8 cellular contexts compared by ENCODE assay signal in genomic region chr10:70477661-70478162, GRCh38. TPM values are rescaled to one million over a fixed set of nuclear protein-coding genes. Genes with fewer than 3 reads are reported as not detected.
DNase-seq lines count a peak whose midpoint lies in the region; ATAC-seq, FAIRE-seq and TF ChIP-seq lines count a peak whose summit lies in the region.

No MANE protein-coding gene starts in this region.

- H3K27ac Mint-ChIP-seq in H9 (peak overlapping the region in 2 of 3 experiments; percentile 64 to 89; a peak in 3 of 7 replicates), T-helper 17 cell (peak overlapping the region; percentile 53)

- no peak overlapping the region for H3K14ac ChIP-seq in H9 (ENCODE audit: insufficient read depth, low read length)

- no peaks in the 10 kb centered on the region for H3K9me3 Mint-ChIP-seq in H9

- H3K79me1 ChIP-seq in H9 (ENCODE audit: insufficient read depth, low read depth, low read length, poor library complexity, severe bottlenecking) = peaks cover 2% of the 10 kb centered on the region

- H2BK15ac ChIP-seq in H9 (ENCODE audit: low read depth, low read length) = no peak overlapping the region

- H3K4me1 Mint-ChIP-seq in H9 = peaks cover 32 to 38% of the 10 kb centered on the region in 2 experiments
- peaks cover 31% of the 10 kb centered on the region for H3K4me1 Mint-ChIP-seq in T-helper 17 cell

- H3K23me2 ChIP-seq in H9 (ENCODE audit: insufficient read length, low read depth, low read length, poor library complexity, severe bottlenecking) = peaks cover 14% of the 10 kb centered on the region

- H3K27me3 Mint-ChIP-seq in H9 (ENCODE audit: low read depth) = peaks cover 3% of the 10 kb centered on the region
- H3K27me3 Mint-ChIP-seq in T-helper 17 cell = peaks cover 12% of the 10 kb centered on the region

- H2AFZ ChIP-seq in H9 (ENCODE audit: low read length) = no peak overlapping the region
- no peak overlapping the region for H2AFZ ChIP-seq in HepG2 (ENCODE audit: low read length)

- CTCF ChIA-PET in HepG2 (lab: Yijun Ruan, JAX; ENCODE audit: low intra/inter-chr PET ratio, low total read pairs) = no interaction called here

- no peak overlapping the region for H4K8ac ChIP-seq in H9 (replicated peaks; ENCODE audit: insufficient read length, low read depth, low read length)

- no peak for FAIRE-seq in HepG2 (lab: Jason Lieb, UNC)

- TF ChIP-seq RAD21 in HepG2 (CRISPR knock-in tag; IDR thresholded peaks at IDR 0.05) = no peak

- no peak overlapping the region for H2BK12ac ChIP-seq in H9 (ENCODE audit: insufficient read length, low read depth, low read length)

- H3K4ac ChIP-seq in H9 (ENCODE audit: low read depth, low read length) = no peak overlapping the region

- TF ChIP-seq EP300 in HepG2 (IDR thresholded peaks at IDR 0.05; ENCODE audit: low read depth in 2 of 2, low read length in 2 of 2) = no peak
- no peak for TF ChIP-seq EP300 in HepG2 (CRISPR knock-in tag; IDR thresholded peaks at IDR 0.05; ENCODE audit: borderline replicate concordance)

- ATAC-seq in T-helper 17 cell (peak; percentile 91), HepG2 (peak; percentile 8; the same call in 2 of the 3 replicates), HG02885 (IDR thresholded peaks at IDR 0.05; ENCODE audit: poor library complexity, unreplicated experiment) (no peak), GM21528 (IDR thresholded peaks at IDR 0.05; ENCODE audit: low FRiP score, unreplicated experiment) (no peak)

- no peak for TF ChIP-seq POLR2A in HepG2 (IDR thresholded peaks at IDR 0.05; ENCODE audit: insufficient read depth in 1 of 2, low read depth in 2 of 2, low read length in 2 of 2)

- intact Hi-C loops in HepG2 (cut with micrococcal nuclease; ENCODE audit: unreplicated experiment) = no loop called here

- H2BK20ac ChIP-seq in H9 (ENCODE audit: low read depth, low read length, poor library complexity, severe bottlenecking) = no peak overlapping the region

- DNase-seq in H9 (no peak), T-helper 17 cell (peak; percentile 49 to 72 (median 60)), brain microvascular endothelial cell (no peak), HepG2 (ENCODE audit: low spot score) (peak; percentile 13), amniotic stem cell (lab: John Stamatoyannopoulos, UW) (no peak)
- peak; percentile 51 for DNase-seq in stimulated activated CD8-positive, alpha-beta memory T cell treated with anti-CD3 and anti-CD28 coated beads, Interleukin-15, amount 100 ng/mL, for 1 hour (ENCODE audit: low read depth)

- H3K4me2 ChIP-seq in H9 (ENCODE audit: insufficient read depth, insufficient read length, low read length) (peak overlapping the region; percentile 61), HepG2 (ENCODE audit: low read depth, low read length) (peak overlapping the region; percentile 53)

- H3K9ac ChIP-seq in H9 (ENCODE audit: extremely low read depth, insufficient read length, low read length) = no peak overlapping the region
- H3K9ac ChIP-seq in HepG2 (ENCODE audit: insufficient read depth, low read depth, low read length) = no peak overlapping the region

- POLR2A ChIA-PET in HepG2 (lab: Yijun Ruan, JAX) = no interaction called here

- H3K18ac ChIP-seq in H9 (ENCODE audit: insufficient read length, low read depth, low read length) = no peak overlapping the region

- BruUV-seq in HepG2 (replicated peaks; lab: Mats Ljungman, UMichigan) = no TSS peak

- H3K79me2 ChIP-seq in H9 (ENCODE audit: insufficient read depth, low read length) (peaks cover 1% of the 10 kb centered on the region; the same call in 1 of the 2 replicates), HepG2 (ENCODE audit: insufficient read depth, low read length) (no peaks in the 10 kb centered on the region)

- H3K4me3 ChIP-seq in brain microvascular endothelial cell (ENCODE audit: low read depth, low read length) (peak overlapping the region; percentile 54), HepG2 (replicated peaks in 1 of 3; ENCODE audit: insufficient read depth in 1 of 3, low read depth in 2 of 3, low read length in 3 of 3) (peak overlapping the region in 1 of 3 experiments; percentile 52; a peak in 1 of 6 replicates)

- H3K36me3 Mint-ChIP-seq in H9 (ENCODE audit: insufficient read depth in 1 of 3, low read depth in 3 of 3) (no peaks in the 10 kb centered on the region), T-helper 17 cell (ENCODE audit: low read depth) (peaks cover 3% of the 10 kb centered on the region)

- no peak overlapping the region for H2BK120ac ChIP-seq in H9 (ENCODE audit: low read depth, low read length, poor library complexity, severe bottlenecking)

- H2AK5ac ChIP-seq in H9 (ENCODE audit: insufficient read length, low read length) = no peak overlapping the region

- H3T11ph ChIP-seq in H9 (ENCODE audit: low read length) = no peak overlapping the region

- H3K4me3 Mint-ChIP-seq in H9 = peak overlapping the region; percentile 73 to 85
- H3K4me3 Mint-ChIP-seq in T-helper 17 cell = peak overlapping the region; percentile 87

- TF ChIP-seq CTCF in H9 (conservative IDR thresholded peaks at IDR 0.05) = no peak
- no peak for TF ChIP-seq CTCF in brain microvascular endothelial cell (IDR thresholded peaks at IDR 0.05; ENCODE audit: low read depth, low read length, missing control alignments)
- no peak for TF ChIP-seq CTCF in HepG2 (CRISPR knock-in tag; IDR thresholded peaks at IDR 0.05)

- H3K27ac ChIP-seq in H9 (ENCODE audit: insufficient read length, low read depth, low read length) (no peak overlapping the region), brain microvascular endothelial cell (no peak overlapping the region), HepG2 (ENCODE audit: extremely low read length, insufficient read depth, low read length) (no peak overlapping the region)

- H4K20me1 ChIP-seq in H9 (ENCODE audit: control insufficient read depth, insufficient read depth, insufficient read length) (no peaks in the 10 kb centered on the region), HepG2 (ENCODE audit: insufficient read depth, low read length) (no peaks in the 10 kb centered on the region)

- H3K36me3 ChIP-seq in brain microvascular endothelial cell (replicated peaks) (no peaks in the 10 kb centered on the region), HepG2 (replicated peaks in 1 of 2; ENCODE audit: control insufficient read depth in 1 of 2, insufficient read depth in 2 of 2, low read length in 2 of 2) (no peaks in the 10 kb centered on the region)

- H2BK5ac ChIP-seq in H9 (ENCODE audit: insufficient read length, low read length) = no peak overlapping the region

- H4K5ac ChIP-seq in H9 (ENCODE audit: insufficient read length, low read depth, low read length) = no peak overlapping the region

- H3K4me1 ChIP-seq in H9 (ENCODE audit: insufficient read depth, low read length) = peaks cover 12% of the 10 kb centered on the region
- peaks cover 15% of the 10 kb centered on the region for H3K4me1 ChIP-seq in HepG2 (ENCODE audit: insufficient read depth, low read length)

- H3K56ac ChIP-seq in H9 (ENCODE audit: insufficient read length, low read depth, low read length) = no peak overlapping the region

- in situ Hi-C loops in brain microvascular endothelial cell (cut with HindIII; ENCODE audit: low pct_ligation_motif_present, low sequenced_read_pairs) (no loop called here), HepG2 (cut with HindIII; ENCODE audit: extremely low pct_ligation_motif_present, low pct_unique_long_range_greater_than_20kb) (no loop called here)

- H3K9me3 ChIP-seq in H9 (ENCODE audit: control insufficient read depth, low read depth, low read length) (no peaks in the 10 kb centered on the region), T-helper 17 cell (ENCODE audit: control insufficient read depth, low read length, poor library complexity, severe bottlenecking) (no peaks in the 10 kb centered on the region), HepG2 (ENCODE audit: low read length) (no peaks in the 10 kb centered on the region)

- no peak overlapping the region for H3K23ac ChIP-seq in H9 (ENCODE audit: insufficient read length, low read depth, low read length)

- H3K27me3 ChIP-seq in H9 (ENCODE audit: insufficient read depth, low read length) (no peaks in the 10 kb centered on the region), brain microvascular endothelial cell (replicated peaks) (no peaks in the 10 kb centered on the region), HepG2 (ENCODE audit: control insufficient read depth in 1 of 2, insufficient read depth in 2 of 2, low read length in 2 of 2) (peaks cover 9 to 78% of the 10 kb centered on the region in 2 experiments)

- no CpG with 5 or more reads among the region's 27 CpGs for WGBS in H9 (ENCODE audit: extremely low coverage, insufficient read length, low lambda C conversion rate)
- 4% methylated on average over 5 of the region's 27 CpGs for WGBS in HepG2 (ENCODE audit: low lambda C conversion rate)

- no peak overlapping the region for H4K91ac ChIP-seq in H9 (ENCODE audit: insufficient read length, low read depth, low read length)

RNA-seq across cellular contexts. Expression of gene PALD1, which starts 0.9 kb away (rescaled TPM):
- 21.1 and 21.6 TPM in 2 replicates for total RNA-seq in H9 (2021)
- under 1 TPM; 0.07 to 0.13 TPM for total RNA-seq in T-helper 17 cell
- 0.06 and 0.07 TPM in 2 replicates for total RNA-seq in HepG2 (2016; rRNA removed; fragmentation: Illumina TruSeq; extraction: Trizol)
- not detected in 2 replicates for total RNA-seq in HepG2 (2016; cell fraction: cytosol; rRNA removed; fragmentation: Illumina TruSeq; extraction: Trizol; ENCODE audit: low read depth)
- 0.04 TPM in 1 of 2 replicates, not detected in the other for total RNA-seq in HepG2 (2016; cell fraction: insoluble cytoplasmic fraction; rRNA removed; fragmentation: Illumina TruSeq; extraction: Trizol)
- total RNA-seq in HepG2 (2016; cell fraction: membrane; rRNA removed; fragmentation: Illumina TruSeq; extraction: Trizol) = 0.03 TPM in 2 replicates
- not detected in 2 replicates for total RNA-seq in HepG2 (2016; cell fraction: nucleus; rRNA removed; fragmentation: Illumina TruSeq; extraction: Trizol)
- polyA plus RNA-seq in HepG2 (2011; rRNA removed) = 0.08 and 0.09 TPM in 2 replicates
- polyA plus RNA-seq in HepG2 (2011; cell fraction: cytosol; rRNA removed) = 0.08 TPM in 2 replicates
- polyA plus RNA-seq in HepG2 (2011; cell fraction: nucleus; rRNA removed) = 0.43 and 0.50 TPM in 2 replicates
- 0.11 TPM in 1 of 2 replicates, not detected in the other for polyA plus RNA-seq in HepG2 (2012)
- polyA plus RNA-seq in HepG2 (2016; cell fraction: cytosol; fragmentation: Illumina TruSeq; extraction: Trizol; ENCODE audit: low read depth) = not detected in 2 replicates
- polyA plus RNA-seq in HepG2 (2016; cell fraction: insoluble cytoplasmic fraction; fragmentation: Illumina TruSeq; extraction: Trizol; ENCODE audit: low read depth) = not detected in 2 replicates
- not detected in 2 replicates for polyA plus RNA-seq in HepG2 (2016; cell fraction: membrane; fragmentation: Illumina TruSeq; extraction: Trizol; ENCODE audit: low read depth)
- not detected in 2 replicates for polyA plus RNA-seq in HepG2 (2016; cell fraction: nucleus; fragmentation: Illumina TruSeq; extraction: Trizol; ENCODE audit: insufficient read depth, low read depth)
- polyA minus RNA-seq in HepG2 (2011; rRNA and poly(A)+ RNA removed; ENCODE audit: low replicate concordance) = 0.05 and 0.52 TPM in 2 replicates
- not detected in 2 replicates for polyA minus RNA-seq in HepG2 (2011; cell fraction: cytosol; rRNA and poly(A)+ RNA removed)
- polyA minus RNA-seq in HepG2 (2011; cell fraction: nucleus; rRNA and poly(A)+ RNA removed) = 0.12 TPM in 1 of 2 replicates, not detected in the other

RNA-seq across cellular contexts. Expression of gene NODAL, which starts 36.2 kb away (rescaled TPM):
- total RNA-seq in H9 (2021) (80.7 and 84.7 TPM in 2 replicates), T-helper 17 cell (not detected), HepG2 (2016; rRNA removed; fragmentation: Illumina TruSeq; extraction: Trizol) (0.24 TPM in 1 of 2 replicates, not detected in the other)
- not detected in 2 replicates for total RNA-seq in HepG2 (2016; cell fraction: cytosol; rRNA removed; fragmentation: Illumina TruSeq; extraction: Trizol; ENCODE audit: low read depth)
- total RNA-seq in HepG2 (2016; cell fraction: insoluble cytoplasmic fraction; rRNA removed; fragmentation: Illumina TruSeq; extraction: Trizol) = not detected in 2 replicates
- total RNA-seq in HepG2 (2016; cell fraction: membrane; rRNA removed; fragmentation: Illumina TruSeq; extraction: Trizol) = 0.17 TPM in 1 of 2 replicates, not detected in the other
- total RNA-seq in HepG2 (2016; cell fraction: nucleus; rRNA removed; fragmentation: Illumina TruSeq; extraction: Trizol) = not detected in 2 replicates
- not detected in 2 replicates for polyA plus RNA-seq in HepG2 (2011; rRNA removed)
- polyA plus RNA-seq in HepG2 (2011; cell fraction: cytosol; rRNA removed) = not detected in 2 replicates
- polyA plus RNA-seq in HepG2 (2011; cell fraction: nucleus; rRNA removed) = not detected in 2 replicates
- polyA plus RNA-seq in HepG2 (2012) = not detected in 2 replicates
- polyA plus RNA-seq in HepG2 (2016; cell fraction: cytosol; fragmentation: Illumina TruSeq; extraction: Trizol; ENCODE audit: low read depth) = not detected in 2 replicates
- polyA plus RNA-seq in HepG2 (2016; cell fraction: insoluble cytoplasmic fraction; fragmentation: Illumina TruSeq; extraction: Trizol; ENCODE audit: low read depth) = not detected in 2 replicates
- not detected in 2 replicates for polyA plus RNA-seq in HepG2 (2016; cell fraction: membrane; fragmentation: Illumina TruSeq; extraction: Trizol; ENCODE audit: low read depth)
- not detected in 2 replicates for polyA plus RNA-seq in HepG2 (2016; cell fraction: nucleus; fragmentation: Illumina TruSeq; extraction: Trizol; ENCODE audit: insufficient read depth, low read depth)
- polyA minus RNA-seq in HepG2 (2011; rRNA and poly(A)+ RNA removed; ENCODE audit: low replicate concordance) = not detected in 2 replicates
- not detected in 2 replicates for polyA minus RNA-seq in HepG2 (2011; cell fraction: cytosol; rRNA and poly(A)+ RNA removed)
- polyA minus RNA-seq in HepG2 (2011; cell fraction: nucleus; rRNA and poly(A)+ RNA removed) = not detected in 2 replicates

Comparison
In these comparisons a context has a peak if more than half of its experiments do, and no peak if none do; other contexts are left out.
1. DNase-seq: peak in T-helper 17 cell (3 of 3), HepG2 (single experiment) and stimulated activated CD8-positive, alpha-beta memory T cell treated with anti-CD3 and anti-CD28 coated beads, Interleukin-15, amount 100 ng/mL, for 1 hour (single experiment); none in H9 (single experiment), brain microvascular endothelial cell (single experiment) and amniotic stem cell (single experiment).
2. ATAC-seq: peak in T-helper 17 cell (single experiment) and HepG2 (single experiment); none in HG02885 (single experiment) and GM21528 (single experiment).
3. RNA of gene PALD1, which starts 0.9 kb away (total RNA-seq): 21.1 to 21.6 TPM in H9; 0.07 to 0.13 TPM in T-helper 17 cell and 0.03 to 0.07 TPM in HepG2; every median in the first group is over 10 times any median in the second.
4. RNA of gene NODAL, which starts 36.2 kb away (total RNA-seq): 80.7 to 84.7 TPM in H9; not detected in T-helper 17 cell and 0.17 to 0.24 TPM in HepG2; every median in the first group is over 10 times any median in the second.